Comparison of ENCODE assay signal across 1 cellular context in genomic region chr15:64249406-64249805, GRCh38.
TF ChIP-seq lines count a peak whose summit lies in the region.

No MANE protein-coding gene starts in this region.

TF ChIP-seq in endothelial cell of umbilical vein, 7 proteins besides CTCF, POLR2A, EP300 and RAD21:
- TF ChIP-seq GATA2 (IDR thresholded peaks at IDR 0.05; ENCODE audit: insufficient read depth, insufficient read length, low read depth, low read length) (no peak), MYC (IDR thresholded peaks at IDR 0.05; ENCODE audit: low read depth, low read length) (no peak), JUN (IDR thresholded peaks at IDR 0.05; ENCODE audit: borderline replicate concordance, insufficient read depth, insufficient read length, low read depth) (no peak), POLR2AphosphoS5 (IDR thresholded peaks at IDR 0.05; ENCODE audit: insufficient read depth, low read depth, low read length) (no peak), FOS (IDR thresholded peaks at IDR 0.05; ENCODE audit: borderline replicate concordance, insufficient read depth, low read length) (no peak), EZH2 (IDR thresholded peaks at IDR 0.05; ENCODE audit: borderline replicate concordance, low read depth, low read length, severe bottlenecking) (no peak)
- TF ChIP-seq, protein P1, sequence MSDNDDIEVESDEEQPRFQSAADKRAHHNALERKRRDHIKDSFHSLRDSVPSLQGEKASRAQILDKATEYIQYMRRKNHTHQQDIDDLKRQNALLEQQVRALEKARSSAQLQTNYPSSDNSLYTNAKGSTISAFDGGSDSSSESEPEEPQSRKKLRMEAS (IDR thresholded peaks at IDR 0.05; ENCODE audit: insufficient read depth, insufficient read length), result no peak
